Comparison of ENCODE assay signal across 1 cellular context in genomic region chr11:73876424-73877300, GRCh38.
TF ChIP-seq lines count a peak whose summit lies in the region.

Gene COA4, minus strand, starts transcription at chr11:73876846. Its CDS starts 3,468 bp downstream, at chr11:73873378.
Gene PAAF1, plus strand, starts transcription at chr11:73876999. Its CDS starts 23 bp downstream, at chr11:73877022.

TF ChIP-seq in K562, 482 proteins besides CTCF, POLR2A, EP300 and RAD21 (continued from another document and continues in another):
- TF ChIP-seq CTCFL (IDR thresholded peaks at IDR 0.05; ENCODE audit: borderline replicate concordance, insufficient read depth, low read depth, low read length, poor library complexity, severe bottlenecking), result no peak
- peak; percentile 77 for TF ChIP-seq PHF20 (IDR thresholded peaks at IDR 0.05; ENCODE audit: partially characterized antibody)
- TF ChIP-seq DMBX1 (CRISPR knock-in tag; IDR thresholded peaks at IDR 0.05; ENCODE audit: borderline replicate concordance), result peak; percentile 31; the same call in 1 of the 2 replicates
- peak; percentile 64; the same call in 1 of the 2 replicates for TF ChIP-seq ESRRA (IDR thresholded peaks at IDR 0.05; ENCODE audit: borderline replicate concordance, low read depth)
- peak; percentile 74 for TF ChIP-seq PML (IDR thresholded peaks at IDR 0.05; ENCODE audit: low read length)
- peak; percentile 19 for TF ChIP-seq DACH1 (IDR thresholded peaks at IDR 0.05; ENCODE audit: partially characterized antibody)
- peak; percentile 51 for TF ChIP-seq CCNT2 (IDR thresholded peaks at IDR 0.05; ENCODE audit: borderline replicate concordance, extremely low read depth, insufficient read length, low read depth, low read length)
- peak; percentile 94 for TF ChIP-seq SP1 (CRISPR knock-in tag; IDR thresholded peaks at IDR 0.05)
- TF ChIP-seq HOMEZ (CRISPR knock-in tag; IDR thresholded peaks at IDR 0.05), result no peak
- no peak for TF ChIP-seq ZZZ3 (IDR thresholded peaks at IDR 0.05)
- peak; percentile 67; the same call in 1 of the 2 replicates for TF ChIP-seq ZNF583 (CRISPR knock-in tag; IDR thresholded peaks at IDR 0.05)
- TF ChIP-seq POLR2H (tag; IDR thresholded peaks at IDR 0.05; ENCODE audit: low read depth), result peak; percentile 58
- peak; percentile 96 for TF ChIP-seq GABPA (tag; conservative IDR thresholded peaks at IDR 0.05; ENCODE audit: low read depth)
- TF ChIP-seq ZBTB8A (IDR thresholded peaks at IDR 0.05; ENCODE audit: partially characterized antibody), result no peak
- TF ChIP-seq POU5F1 (IDR thresholded peaks at IDR 0.05; ENCODE audit: borderline replicate concordance, low read depth, low read length, partially characterized antibody), result no peak
- TF ChIP-seq MITF (IDR thresholded peaks at IDR 0.05), result peak; percentile 29; the same call in 1 of the 2 replicates
- TF ChIP-seq CBFA2T2 (conservative IDR thresholded peaks at IDR 0.05), result no peak
- no peak for TF ChIP-seq PRDM10 (IDR thresholded peaks at IDR 0.05; ENCODE audit: partially characterized antibody)
- no peak for TF ChIP-seq HCFC1 (IDR thresholded peaks at IDR 0.05; ENCODE audit: low read depth, low read length)
- peak; percentile 86 for TF ChIP-seq SIN3B (IDR thresholded peaks at IDR 0.05; ENCODE audit: low read depth)
- TF ChIP-seq RBBP5 (IDR thresholded peaks at IDR 0.05; ENCODE audit: borderline replicate concordance, insufficient read depth, low read length, poor library complexity, severe bottlenecking), result peak; percentile 97
- peak; percentile 97 to 98 for TF ChIP-seq MNT (conservative IDR thresholded peaks at IDR 0.05)
- no peak for TF ChIP-seq CC2D1A (IDR thresholded peaks at IDR 0.05)
- peak in 1 of 2 experiments; percentile 47; a peak in 1 of 4 replicates for TF ChIP-seq RCOR1 (IDR thresholded peaks at IDR 0.05; ENCODE audit: borderline replicate concordance in 1 of 2, low read depth in 2 of 2, low read length in 2 of 2)
- no peak for TF ChIP-seq ESRRB (CRISPR knock-in tag; IDR thresholded peaks at IDR 0.05; ENCODE audit: borderline replicate concordance)
- TF ChIP-seq TAF7 (tag; IDR thresholded peaks at IDR 0.05), result peak; percentile 59
- no peak for TF ChIP-seq BCLAF1 (IDR thresholded peaks at IDR 0.05; ENCODE audit: borderline replicate concordance in 1 of 2, control insufficient read depth in 1 of 2, low read depth in 2 of 2, low read length in 1 of 2)
- peak; percentile 94 for TF ChIP-seq FOXP1 (CRISPR knock-in tag; IDR thresholded peaks at IDR 0.05)
- TF ChIP-seq SP2 (IDR thresholded peaks at IDR 0.05; ENCODE audit: extremely low read depth, low read depth, low read length, poor library complexity, severe bottlenecking), result peak; percentile 48
- peak; percentile 97 for TF ChIP-seq PHF8 (IDR thresholded peaks at IDR 0.05; ENCODE audit: borderline replicate concordance, low read length)
- TF ChIP-seq TFAP4 (CRISPR knock-in tag; IDR thresholded peaks at IDR 0.05; ENCODE audit: borderline replicate concordance), result peak; percentile 94
- TF ChIP-seq GTF2E2 (tag; IDR thresholded peaks at IDR 0.05), result peak; percentile 78
- no peak for TF ChIP-seq SMC3 (conservative IDR thresholded peaks at IDR 0.05; ENCODE audit: insufficient read depth, low read depth, low read length)
- no peak for TF ChIP-seq ILF3 (IDR thresholded peaks at IDR 0.05; ENCODE audit: borderline replicate concordance)
- no peak for TF ChIP-seq ZKSCAN8 (CRISPR knock-in tag; IDR thresholded peaks at IDR 0.05)
- peak; percentile 38; the same call in 1 of the 2 replicates for TF ChIP-seq ZNF766 (CRISPR knock-in tag; conservative IDR thresholded peaks at IDR 0.05)
- TF ChIP-seq E2F3 (CRISPR knock-in tag; IDR thresholded peaks at IDR 0.05), result 0 out of 2 replicates have a peak, but pooled peaks have one; percentile 33
- TF ChIP-seq ZBTB11 (CRISPR knock-in tag; IDR thresholded peaks at IDR 0.05), result peak in 2 of 3 experiments; percentile 48 to 83; a peak in 3 of 6 replicates
- TF ChIP-seq ZNF263 (CRISPR knock-in tag; IDR thresholded peaks at IDR 0.05; ENCODE audit: borderline replicate concordance), result peak; percentile 67; the same call in 1 of the 2 replicates
- TF ChIP-seq CREB1 (IDR thresholded peaks at IDR 0.05), result peak; percentile 69
- TF ChIP-seq CREB1 (CRISPR knock-in tag; IDR thresholded peaks at IDR 0.05), result peak; percentile 45; the same call in 1 of the 2 replicates
- 0 out of 2 replicates have a peak, but pooled peaks have one; percentile 61 for TF ChIP-seq CGGBP1 (CRISPR knock-in tag; IDR thresholded peaks at IDR 0.05)
- peak; percentile 76 for TF ChIP-seq ZFX (CRISPR knock-in tag; IDR thresholded peaks at IDR 0.05)
- TF ChIP-seq ZNF436 (CRISPR knock-in tag; IDR thresholded peaks at IDR 0.05), result no peak
- no peak for TF ChIP-seq IFI16 (CRISPR knock-in tag; IDR thresholded peaks at IDR 0.05)
- TF ChIP-seq ZNF174 (CRISPR knock-in tag; IDR thresholded peaks at IDR 0.05), result no peak
- TF ChIP-seq HDAC8 (tag; IDR thresholded peaks at IDR 0.05), result 0 out of 2 replicates have a peak, but pooled peaks have one; percentile 64
- no peak for TF ChIP-seq HIVEP1 (CRISPR knock-in tag; IDR thresholded peaks at IDR 0.05)
